Comparison of ENCODE assay signal across 3 cellular contexts in genomic region chr6:56815436-56815835, GRCh38.
TF ChIP-seq lines count a peak whose summit lies in the region.

No MANE protein-coding gene starts in this region.

TF ChIP-seq in SK-N-SH treated with all-trans-retinoic acid at 6 μM for 48 hours, 23 proteins besides CTCF, POLR2A, EP300 and RAD21:
- TF ChIP-seq TSHZ2 (CRISPR knock-in tag; IDR thresholded peaks at IDR 0.05) (no peak), ESRRG (CRISPR knock-in tag; IDR thresholded peaks at IDR 0.05) (no peak), POU6F1 (CRISPR knock-in tag; IDR thresholded peaks at IDR 0.05; ENCODE audit: borderline replicate concordance, low read depth) (no peak), ZNF70 (CRISPR knock-in tag; IDR thresholded peaks at IDR 0.05) (no peak), ZNF8 (CRISPR knock-in tag; IDR thresholded peaks at IDR 0.05) (no peak), CSDC2 (CRISPR knock-in tag; IDR thresholded peaks at IDR 0.05) (no peak), ZC3H10 (CRISPR knock-in tag; IDR thresholded peaks at IDR 0.05) (no peak), ZFP3 (CRISPR knock-in tag; IDR thresholded peaks at IDR 0.05) (no peak), PPARA (CRISPR knock-in tag; IDR thresholded peaks at IDR 0.05; ENCODE audit: borderline replicate concordance) (no peak), ARNTL (CRISPR knock-in tag; IDR thresholded peaks at IDR 0.05; ENCODE audit: borderline replicate concordance, low read depth) (no peak), TOX (CRISPR knock-in tag; IDR thresholded peaks at IDR 0.05; ENCODE audit: borderline replicate concordance) (no peak)
- TF ChIP-seq, protein P1, sequence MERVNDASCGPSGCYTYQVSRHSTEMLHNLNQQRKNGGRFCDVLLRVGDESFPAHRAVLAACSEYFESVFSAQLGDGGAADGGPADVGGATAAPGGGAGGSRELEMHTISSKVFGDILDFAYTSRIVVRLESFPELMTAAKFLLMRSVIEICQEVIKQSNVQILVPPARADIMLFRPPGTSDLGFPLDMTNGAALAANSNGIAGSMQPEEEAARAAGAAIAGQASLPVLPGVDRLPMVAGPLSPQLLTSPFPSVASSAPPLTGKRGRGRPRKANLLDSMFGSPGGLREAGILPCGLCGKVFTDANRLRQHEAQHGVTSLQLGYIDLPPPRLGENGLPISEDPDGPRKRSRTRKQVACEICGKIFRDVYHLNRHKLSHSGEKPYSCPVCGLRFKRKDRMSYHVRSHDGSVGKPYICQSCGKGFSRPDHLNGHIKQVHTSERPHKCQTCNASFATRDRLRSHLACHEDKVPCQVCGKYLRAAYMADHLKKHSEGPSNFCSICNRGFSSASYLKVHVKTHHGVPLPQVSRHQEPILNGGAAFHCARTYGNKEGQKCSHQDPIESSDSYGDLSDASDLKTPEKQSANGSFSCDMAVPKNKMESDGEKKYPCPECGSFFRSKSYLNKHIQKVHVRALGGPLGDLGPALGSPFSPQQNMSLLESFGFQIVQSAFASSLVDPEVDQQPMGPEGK (CRISPR knock-in tag; IDR thresholded peaks at IDR 0.05; ENCODE audit: borderline replicate concordance): no peak

TF ChIP-seq in SK-N-SH, 30 proteins besides CTCF, POLR2A, EP300 and RAD21 (continued from another document):
- no peak for TF ChIP-seq IRF3 (IDR thresholded peaks at IDR 0.05; ENCODE audit: low read depth, low read length)
- TF ChIP-seq JUND (IDR thresholded peaks at IDR 0.05): no peak
- TF ChIP-seq USF2 (IDR thresholded peaks at IDR 0.05; ENCODE audit: borderline replicate concordance, low read depth, low read length): no peak
- TF ChIP-seq FOXM1 (IDR thresholded peaks at IDR 0.05; ENCODE audit: low read depth): no peak
- no peak for TF ChIP-seq MEF2A (IDR thresholded peaks at IDR 0.05; ENCODE audit: borderline replicate concordance, low read depth)

TF ChIP-seq in GM12878, 131 proteins besides CTCF, POLR2A, EP300 and RAD21 (continued from another document):
- TF ChIP-seq ZBTB11 (CRISPR knock-in tag; IDR thresholded peaks at IDR 0.05) (no peak), PML (IDR thresholded peaks at IDR 0.05; ENCODE audit: low read length) (no peak), USF1 (IDR thresholded peaks at IDR 0.05; ENCODE audit: borderline replicate concordance, extremely low read length, insufficient read depth, low read depth, low read length) (no peak), HDAC2 (IDR thresholded peaks at IDR 0.05) (no peak), ZNF274 (IDR thresholded peaks at IDR 0.05; ENCODE audit: insufficient read depth, insufficient read length) (no peak), TBL1XR1 (IDR thresholded peaks at IDR 0.05; ENCODE audit: low read depth, low read length) (no peak), STAT3 (IDR thresholded peaks at IDR 0.05; ENCODE audit: low read depth, low read length) (no peak), SMARCA5 (IDR thresholded peaks at IDR 0.05) (no peak), ZNF384 (IDR thresholded peaks at IDR 0.05; ENCODE audit: borderline replicate concordance, low read depth, low read length) (no peak), POLR2AphosphoS5 (IDR thresholded peaks at IDR 0.05; ENCODE audit: low read length) (no peak), GATAD2B (conservative IDR thresholded peaks at IDR 0.05; ENCODE audit: low read depth) (no peak), HDAC6 (IDR thresholded peaks at IDR 0.05; ENCODE audit: unreplicated experiment) (no peak), HCFC1 (IDR thresholded peaks at IDR 0.05; ENCODE audit: low read length) (no peak), ATF2 (IDR thresholded peaks at IDR 0.05; ENCODE audit: low read length) (no peak), HSF1 (IDR thresholded peaks at IDR 0.05; ENCODE audit: low read depth, low read length) (no peak), ESRRA (IDR thresholded peaks at IDR 0.05; ENCODE audit: low read length) (no peak), SIN3A (IDR thresholded peaks at IDR 0.05; ENCODE audit: low read depth, low read length) (no peak)
- TF ChIP-seq, protein P2, sequence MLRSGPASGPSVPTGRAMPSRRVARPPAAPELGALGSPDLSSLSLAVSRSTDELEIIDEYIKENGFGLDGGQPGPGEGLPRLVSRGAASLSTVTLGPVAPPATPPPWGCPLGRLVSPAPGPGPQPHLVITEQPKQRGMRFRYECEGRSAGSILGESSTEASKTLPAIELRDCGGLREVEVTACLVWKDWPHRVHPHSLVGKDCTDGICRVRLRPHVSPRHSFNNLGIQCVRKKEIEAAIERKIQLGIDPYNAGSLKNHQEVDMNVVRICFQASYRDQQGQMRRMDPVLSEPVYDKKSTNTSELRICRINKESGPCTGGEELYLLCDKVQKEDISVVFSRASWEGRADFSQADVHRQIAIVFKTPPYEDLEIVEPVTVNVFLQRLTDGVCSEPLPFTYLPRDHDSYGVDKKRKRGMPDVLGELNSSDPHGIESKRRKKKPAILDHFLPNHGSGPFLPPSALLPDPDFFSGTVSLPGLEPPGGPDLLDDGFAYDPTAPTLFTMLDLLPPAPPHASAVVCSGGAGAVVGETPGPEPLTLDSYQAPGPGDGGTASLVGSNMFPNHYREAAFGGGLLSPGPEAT (IDR thresholded peaks at IDR 0.05; ENCODE audit: low read depth): no peak
- TF ChIP-seq, protein P3, sequence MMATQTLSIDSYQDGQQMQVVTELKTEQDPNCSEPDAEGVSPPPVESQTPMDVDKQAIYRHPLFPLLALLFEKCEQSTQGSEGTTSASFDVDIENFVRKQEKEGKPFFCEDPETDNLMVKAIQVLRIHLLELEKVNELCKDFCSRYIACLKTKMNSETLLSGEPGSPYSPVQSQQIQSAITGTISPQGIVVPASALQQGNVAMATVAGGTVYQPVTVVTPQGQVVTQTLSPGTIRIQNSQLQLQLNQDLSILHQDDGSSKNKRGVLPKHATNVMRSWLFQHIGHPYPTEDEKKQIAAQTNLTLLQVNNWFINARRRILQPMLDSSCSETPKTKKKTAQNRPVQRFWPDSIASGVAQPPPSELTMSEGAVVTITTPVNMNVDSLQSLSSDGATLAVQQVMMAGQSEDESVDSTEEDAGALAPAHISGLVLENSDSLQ (IDR thresholded peaks at IDR 0.05): no peak
